33 cellular contexts compared by ENCODE assay signal in the genomic region with DNA sequence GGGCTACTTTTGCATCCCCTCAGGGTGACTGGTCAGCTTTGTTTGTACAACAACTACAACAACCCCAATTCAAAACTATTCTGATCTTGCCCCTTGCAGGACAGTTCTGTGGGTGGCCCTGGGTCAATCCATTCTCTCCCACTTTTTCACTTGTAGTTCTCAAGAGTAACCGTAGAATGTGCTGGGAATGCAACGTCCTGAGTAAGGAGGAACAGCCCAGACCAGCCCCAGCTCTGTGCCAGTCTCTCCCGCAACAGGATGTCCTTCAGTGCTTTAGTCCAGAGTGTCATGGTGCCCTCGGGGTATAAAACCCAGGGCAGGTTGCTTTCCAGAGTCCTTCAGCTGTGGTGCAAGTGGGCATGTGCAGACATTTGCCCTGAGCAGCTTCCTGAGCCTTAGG. TPM values are rescaled to one million over a fixed set of nuclear protein-coding genes. Genes with fewer than 3 reads are reported as not detected.
"Had no signal": no experiment of that assay in that cellular context is flagged by ENCODE, and none has a peak within 500 bp of the region (broad histone marks: within the 10 kb centered on the region; RNA-seq: fewer than 3 reads in every experiment).

No MANE protein-coding gene starts in this region.

- ATAC-seq: esophagus mucosa; gastrocnemius medialis; left colon; left ventricle myocardium superior; lower lobe of right lung; mucosa of descending colon; natural killer cell treated with Interleukin-12 subunit alpha and Interleukin-12 subunit beta and Interleukin-15 and Interleukin-18, amount 100 ng/mL, for 72 hours; right lobe of liver; stimulated activated memory B cell treated with anti-CD40 and anti-IgM and Interleukin-4, amounts not matched to agents 10 μg/mL and 1 μg/mL and 100 μg/mL, for 72 hours; stimulated activated naive CD8-positive, alpha-beta T cell treated with anti-CD3 and anti-CD28 coated beads, Interleukin-15, Interleukin-2, amounts not matched to agents 100 U/mL and 50 U/mL, for 24 hours had no signal

- DNase-seq: cerebellar nuclear complex; effector CD4-positive, alpha-beta T cell; foreskin fibroblast; gastrocnemius medialis; kidney glomerular epithelial cell; left colon; left ventricle myocardium superior; lower lobe of right lung; mucosa of descending colon; naive B cell; right lobe of liver; stimulated activated CD4-positive, alpha-beta T cell treated with anti-CD3 and anti-CD28 coated beads, Interleukin-12 subunit alpha, Interleukin-12 subunit beta, amount 100 ng/mL, for 4 hours; stimulated activated CD4-positive, alpha-beta T cell treated with anti-CD3 and anti-CD28 coated beads, Interleukin-1b, Interleukin-23, amount 100 ng/mL, for 48 hours; stimulated activated CD4-positive, alpha-beta T cell treated with anti-CD3 and anti-CD28 coated beads, Interleukin-4, amount 100 ng/mL, for 1 hour; stimulated activated naive CD8-positive, alpha-beta T cell treated with anti-CD3 and anti-CD28 coated beads, Interleukin-15, Interleukin-2, amounts not matched to agents 100 U/mL and 50 U/mL, for 24 hours; substantia nigra; testis had no signal

- H3K4me3 ChIP-seq: dorsolateral prefrontal cortex, gastrocnemius medialis, lower lobe of right lung, mucosa of descending colon, right lobe of liver, smooth muscle cell, testis, tibial artery had no signal

- H3K4me3 Mint-ChIP-seq: memory B cell; mesothelial cell of epicardium; natural killer cell treated with Interleukin-12 subunit alpha and Interleukin-12 subunit beta and Interleukin-15 and Interleukin-18, amount 100 ng/mL, for 72 hours; neural crest cell; stimulated activated memory B cell treated with anti-CD40 and anti-IgM and Interleukin-4, amounts not matched to agents 10 μg/mL and 1 μg/mL and 100 μg/mL, for 72 hours; type B pancreatic cell had no signal

- H3K27ac ChIP-seq: dorsolateral prefrontal cortex, epithelial cell of prostate, gastrocnemius medialis, lower lobe of right lung, parathyroid adenoma, right lobe of liver, testis, tibial artery had no signal

- H3K36me3 Mint-ChIP-seq: memory B cell; mesothelial cell of epicardium; stimulated activated memory B cell treated with anti-CD40 and anti-IgM and Interleukin-4, amounts not matched to agents 10 μg/mL and 1 μg/mL and 100 μg/mL, for 72 hours had no signal

- H3K4me1 Mint-ChIP-seq: memory B cell; mesothelial cell of epicardium; naive B cell; neural crest cell; stimulated activated memory B cell treated with anti-CD40 and anti-IgM and Interleukin-4, amounts not matched to agents 10 μg/mL and 1 μg/mL and 100 μg/mL, for 72 hours had no signal

- H3K27me3 Mint-ChIP-seq: memory B cell; naive B cell; natural killer cell treated with Interleukin-12 subunit alpha and Interleukin-12 subunit beta and Interleukin-15 and Interleukin-18, amount 100 ng/mL, for 72 hours; stimulated activated memory B cell treated with anti-CD40 and anti-IgM and Interleukin-4, amounts not matched to agents 10 μg/mL and 1 μg/mL and 100 μg/mL, for 72 hours had no signal

- H3K27ac Mint-ChIP-seq: memory B cell; mesothelial cell of epicardium; naive B cell; natural killer cell treated with Interleukin-12 subunit alpha and Interleukin-12 subunit beta and Interleukin-15 and Interleukin-18, amount 100 ng/mL, for 72 hours; progenitor cell of endocrine pancreas; stimulated activated memory B cell treated with anti-CD40 and anti-IgM and Interleukin-4, amounts not matched to agents 10 μg/mL and 1 μg/mL and 100 μg/mL, for 72 hours; type B pancreatic cell had no signal

- H3K9me3 Mint-ChIP-seq: type B pancreatic cell had no signal

RNA-seq across cellular contexts. Expression of a gene that starts 22.1 kb away (rescaled TPM):
- total RNA-seq: dorsolateral prefrontal cortex; esophagus mucosa; gastrocnemius medialis; glomerular endothelial cell; left colon; left ventricle myocardium superior; lower lobe of right lung; mesothelial cell of epicardium; mucosa of descending colon; natural killer cell treated with Interleukin-12 subunit alpha and Interleukin-12 subunit beta and Interleukin-15 and Interleukin-18, amount 100 ng/mL, for 72 hours; neural crest cell; osteoblast; progenitor cell of endocrine pancreas; smooth muscle cell; urinary bladder had no signal
